In the genomic region with DNA sequence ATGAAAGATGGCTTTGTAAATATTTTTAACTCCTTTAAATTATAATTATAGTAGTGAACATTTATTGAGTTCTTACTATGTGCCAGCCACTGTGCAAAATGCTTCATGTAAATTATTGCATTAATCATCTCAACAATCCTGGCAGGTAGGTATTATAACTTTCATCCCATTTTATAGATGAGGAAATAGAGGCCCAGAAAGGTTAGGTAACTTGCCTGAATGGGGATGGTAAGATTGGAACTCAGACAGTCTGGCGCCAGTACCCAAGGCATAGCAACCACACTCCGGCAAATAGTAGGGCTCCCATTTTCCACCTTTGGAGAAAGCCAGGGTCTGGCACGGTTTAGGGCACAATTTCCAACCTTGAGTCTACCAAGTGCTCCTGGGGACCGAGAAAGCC, we compare ENCODE assay signal across 22 cellular contexts.
"Had no signal": no experiment of that assay in that cellular context is flagged by ENCODE, and none has a peak within 500 bp of the region (broad histone marks: within the 10 kb centered on the region; RNA-seq: fewer than 3 reads in every experiment).

No MANE protein-coding gene starts in this region.

- H3K27ac ChIP-seq: colonic mucosa, foreskin keratinocyte, heart left ventricle, hepatocyte, left ventricle myocardium inferior, lower lobe of right lung had no signal

- H3K4me2 ChIP-seq: hepatocyte had no signal

- H3K36me3 ChIP-seq: colonic mucosa, esophagus muscularis mucosa, gastroesophageal sphincter, heart left ventricle, left ventricle myocardium inferior, lower lobe of right lung had no signal

- H3K27me3 ChIP-seq: colonic mucosa, esophagus muscularis mucosa, gastroesophageal sphincter, heart left ventricle, hepatocyte had no signal

- H2AFZ ChIP-seq: hepatocyte had no signal

- H3K4me1 Mint-ChIP-seq: immature natural killer cell had no signal

- FAIRE-seq: endothelial cell of umbilical vein, frontal cortex, kidney had no signal

- H3K9me3 ChIP-seq: colonic mucosa, esophagus muscularis mucosa, gastroesophageal sphincter, heart left ventricle, left ventricle myocardium inferior, lower lobe of right lung, mucosa of descending colon had no signal

- H3K79me2 ChIP-seq: hepatocyte had no signal

- ATAC-seq: foreskin keratinocyte, gastroesophageal sphincter, heart left ventricle, left colon, lower lobe of right lung had no signal

- H3K4me1 ChIP-seq: colonic mucosa, foreskin keratinocyte, lower lobe of right lung had no signal

- H3K4me3 ChIP-seq: colonic mucosa, esophagus muscularis mucosa, gastroesophageal sphincter, heart left ventricle, hepatocyte, left ventricle myocardium inferior, lower lobe of right lung, mucosa of descending colon had no signal

- DNase-seq: colonic mucosa; cortex of kidney; effector CD8-positive, alpha-beta T cell; foreskin keratinocyte; heart left ventricle; hypothalamus; immature natural killer cell; islet precursor cell; kidney glomerular epithelial cell; left colon; left ventricle myocardium inferior; lower lobe of right lung; mesenchymal stem cell; mucosa of descending colon had no signal

- H3K4me3 Mint-ChIP-seq: dendritic cell treated with granulocyte-macrophage colony-stimulating factor and Interleukin-4, amounts not matched to agents 40 ng/mL and 50 ng/mL, for 4 days; immature natural killer cell; mesothelial cell of epicardium had no signal

- H3K9me3 Mint-ChIP-seq: dendritic cell treated with granulocyte-macrophage colony-stimulating factor and Interleukin-4, amounts not matched to agents 40 ng/mL and 50 ng/mL, for 4 days; immature natural killer cell; mesothelial cell of epicardium had no signal

- H3K27ac Mint-ChIP-seq: dendritic cell treated with granulocyte-macrophage colony-stimulating factor and Interleukin-4, amounts not matched to agents 40 ng/mL and 50 ng/mL, for 4 days; immature natural killer cell; mesothelial cell of epicardium had no signal

- H3K36me3 Mint-ChIP-seq: immature natural killer cell, mesothelial cell of epicardium had no signal
